8 cellular contexts compared by ENCODE assay signal in genomic region chr17:75808905-75809621, GRCh38. TPM values are rescaled to one million over a fixed set of nuclear protein-coding genes. Genes with fewer than 3 reads are reported as not detected.
A peak's percentile ranks its signal among the peaks of the same experiment; 100 is the strongest.
DNase-seq lines count a peak whose midpoint lies in the region; ATAC-seq and TF ChIP-seq lines count a peak whose summit lies in the region.

No MANE protein-coding gene starts in this region.

- ATAC-seq in activated CD4-positive, alpha-beta T cell treated with anti-CD3 and anti-CD28 coated beads for 36 hours = peak; percentile 33
- ATAC-seq in right cardiac atrium = peak; percentile 68 to 88

- DNase-seq in activated CD4-positive, alpha-beta T cell treated with anti-CD3 and anti-CD28 coated beads for 36 hours = no peak
- DNase-seq in activated CD4-positive, alpha-beta T cell treated with anti-CD3 and anti-CD28 coated beads, Interleukin-2, amount 10 ng/mL, durations not matched to agents 24 days and 14 days = no peak
- DNase-seq in T1000 (lab: John Stamatoyannopoulos, UW) (peak; percentile 74), right cardiac atrium (peak; percentile 61 to 74 (median 72)), transverse colon (no peak), activated gamma-delta T cell (lab: John Stamatoyannopoulos, UW) (no peak), MG63 (no peak), SIG-M5 treated with dmso at 0.1 percent for 504 hours (lab: John Stamatoyannopoulos, UW; ENCODE audit: unreplicated experiment) (no peak)

- no peak for TF ChIP-seq CTCF in transverse colon (IDR thresholded peaks at IDR 0.05)

- intact Hi-C loops in activated CD4-positive, alpha-beta T cell treated with anti-CD3 and anti-CD28 coated beads for 36 hours (cut with DNase I, micrococcal nuclease) = no loop called here
- intact Hi-C loops in activated CD4-positive, alpha-beta T cell treated with anti-CD3 and anti-CD28 coated beads, Interleukin-2, amount 10 ng/mL, durations not matched to agents 24 days and 14 days (cut with micrococcal nuclease) = no loop called here
- intact Hi-C loops in right cardiac atrium (cut with DNase I) = no loop called here
- intact Hi-C loops in transverse colon (cut with DNase I; ENCODE audit: low total_unique reads) = no loop called here

- TF ChIP-seq POLR2A in transverse colon (IDR thresholded peaks at IDR 0.05) = no peak

- in situ Hi-C loops in transverse colon (cut with MboI; ENCODE audit: low pct_ligation_motif_present in 1 of 4, low pct_unique_long_range_greater_than_20kb in 1 of 4, low sequenced_read_pairs in 3 of 4) = no loop called here

- H3K9me3 ChIP-seq in right cardiac atrium (ENCODE audit: control insufficient read depth, low read length) (no peaks in the 10 kb centered on the region), transverse colon (no peaks in the 10 kb centered on the region), MG63 (no peaks in the 10 kb centered on the region)

- no peaks in the 10 kb centered on the region for H3K27me3 Mint-ChIP-seq in activated CD4-positive, alpha-beta T cell treated with anti-CD3 and anti-CD28 coated beads for 36 hours
- H3K27me3 Mint-ChIP-seq in activated CD4-positive, alpha-beta T cell treated with anti-CD3 and anti-CD28 coated beads, Interleukin-2, amount 10 ng/mL, durations not matched to agents 24 days and 14 days = no peaks in the 10 kb centered on the region

- peaks cover 4% of the 10 kb centered on the region for H3K4me1 Mint-ChIP-seq in activated CD4-positive, alpha-beta T cell treated with anti-CD3 and anti-CD28 coated beads for 36 hours
- H3K4me1 Mint-ChIP-seq in activated CD4-positive, alpha-beta T cell treated with anti-CD3 and anti-CD28 coated beads, Interleukin-2, amount 10 ng/mL, durations not matched to agents 24 days and 14 days = peaks cover 9% of the 10 kb centered on the region

- peak overlapping the region; percentile 87 for H3K27ac ChIP-seq in right cardiac atrium (ENCODE audit: low read length)
- H3K27ac ChIP-seq in transverse colon = peak overlapping the region in 3 of 4 donors; percentile 14 to 53 (median 44)

- no peaks in the 10 kb centered on the region for H3K27me3 ChIP-seq in right cardiac atrium (ENCODE audit: control insufficient read depth, insufficient read depth)
- no peaks in the 10 kb centered on the region for H3K27me3 ChIP-seq in transverse colon
- no peaks in the 10 kb centered on the region for H3K27me3 ChIP-seq in MG63

- CTCF ChIA-PET in activated CD4-positive, alpha-beta T cell treated with anti-CD3 and anti-CD28 coated beads for 36 hours (lab: Charles Lee) = no interaction called here

- TF ChIP-seq EP300 in transverse colon (IDR thresholded peaks at IDR 0.05; ENCODE audit: low read depth) = no peak

- H3K4me3 Mint-ChIP-seq in activated CD4-positive, alpha-beta T cell treated with anti-CD3 and anti-CD28 coated beads for 36 hours = no peak overlapping the region
- no peak overlapping the region for H3K4me3 Mint-ChIP-seq in activated CD4-positive, alpha-beta T cell treated with anti-CD3 and anti-CD28 coated beads, Interleukin-2, amount 10 ng/mL, durations not matched to agents 24 days and 14 days

- H3K9me3 Mint-ChIP-seq in activated CD4-positive, alpha-beta T cell treated with anti-CD3 and anti-CD28 coated beads for 36 hours (ENCODE audit: low read depth) = no peaks in the 10 kb centered on the region
- no peaks in the 10 kb centered on the region for H3K9me3 Mint-ChIP-seq in activated CD4-positive, alpha-beta T cell treated with anti-CD3 and anti-CD28 coated beads, Interleukin-2, amount 10 ng/mL, durations not matched to agents 24 days and 14 days

- H3K4me1 ChIP-seq in right cardiac atrium (ENCODE audit: control insufficient read depth, insufficient read depth, low read length) = peaks cover 12% of the 10 kb centered on the region
- H3K4me1 ChIP-seq in transverse colon = no peaks in the 10 kb centered on the region

- H3K36me3 ChIP-seq in transverse colon (peaks cover 0 to 16% (median 6%) of the 10 kb centered on the region in 4 donors), MG63 (peaks cover 51% of the 10 kb centered on the region)

- WGBS in right cardiac atrium = 46% methylated on average over 18 of the region's 18 CpGs
- WGBS in transverse colon (ENCODE audit: low coverage in 1 of 2), 2 donors = 64 to 82% methylated on average over 3 to 18 of the region's 18 CpGs

- POLR2A ChIA-PET in activated CD4-positive, alpha-beta T cell treated with anti-CD3 and anti-CD28 coated beads for 36 hours (lab: Charles Lee) = interaction anchor here (0.6 kb wide), 1 partner anchor 215 kb away, joined by 4 read pairs; no protein-coding TSS in a partner anchor

- H3K4me3 ChIP-seq in right cardiac atrium (ENCODE audit: low read length) (no peak overlapping the region), transverse colon (no peak overlapping the region), MG63 (no peak overlapping the region)

- H3K27ac Mint-ChIP-seq in activated CD4-positive, alpha-beta T cell treated with anti-CD3 and anti-CD28 coated beads for 36 hours = peak overlapping the region; percentile 74
- no peak overlapping the region for H3K27ac Mint-ChIP-seq in activated CD4-positive, alpha-beta T cell treated with anti-CD3 and anti-CD28 coated beads, Interleukin-2, amount 10 ng/mL, durations not matched to agents 24 days and 14 days

- H3K36me3 Mint-ChIP-seq in activated CD4-positive, alpha-beta T cell treated with anti-CD3 and anti-CD28 coated beads for 36 hours (ENCODE audit: low read depth) = peaks cover 4% of the 10 kb centered on the region
- H3K36me3 Mint-ChIP-seq in activated CD4-positive, alpha-beta T cell treated with anti-CD3 and anti-CD28 coated beads, Interleukin-2, amount 10 ng/mL, durations not matched to agents 24 days and 14 days (ENCODE audit: low read depth) = peaks cover 8% of the 10 kb centered on the region

RNA-seq across cellular contexts. Expression of gene UNK, which starts 24.5 kb away (rescaled TPM):
- total RNA-seq in activated CD4-positive, alpha-beta T cell treated with anti-CD3 and anti-CD28 coated beads for 36 hours = 10 to 100 TPM; 24.5 to 33.7 TPM
- total RNA-seq in activated CD4-positive, alpha-beta T cell treated with anti-CD3 and anti-CD28 coated beads, Interleukin-2, amount 10 ng/mL, durations not matched to agents 24 days and 14 days = 28.9 and 30.0 TPM in 2 replicates
- total RNA-seq in right cardiac atrium (10 to 100 TPM; 18.2 to 22.5 (median 19.9) TPM), transverse colon (10 to 100 TPM; 24.0 to 99.1 (median 63.1) TPM)
- 20.8 TPM for polyA plus RNA-seq in right cardiac atrium
- 16.0 and 48.1 TPM in 2 replicates for total RNA-seq in MG63 (2014; rRNA removed; shearing (Covaris generic); ENCODE audit: low replicate concordance)

RNA-seq across cellular contexts. Expression of gene UNC13D, which starts 35.1 kb away (rescaled TPM):
- total RNA-seq in activated CD4-positive, alpha-beta T cell treated with anti-CD3 and anti-CD28 coated beads for 36 hours = 100 to 1,000 TPM; 106 to 133 TPM
- 158 and 161 TPM in 2 replicates for total RNA-seq in activated CD4-positive, alpha-beta T cell treated with anti-CD3 and anti-CD28 coated beads, Interleukin-2, amount 10 ng/mL, durations not matched to agents 24 days and 14 days
- total RNA-seq in right cardiac atrium (10 to 100 TPM; 12.6 to 30.4 (median 27.4) TPM), transverse colon (10 to 100 TPM in 3 of 4 donors, 1 to 10 TPM in 1; 3.0 to 48.3 (median 16.2) TPM)
- polyA plus RNA-seq in right cardiac atrium = 18.8 TPM
- 0.20 and 0.23 TPM in 2 replicates for total RNA-seq in MG63 (2014; rRNA removed; shearing (Covaris generic); ENCODE audit: low replicate concordance)

RNA-seq across cellular contexts. Expression of gene GALK1, which starts 44.1 kb away (rescaled TPM):
- total RNA-seq in activated CD4-positive, alpha-beta T cell treated with anti-CD3 and anti-CD28 coated beads for 36 hours = 10 to 100 TPM; 50.3 to 63.2 TPM
- total RNA-seq in activated CD4-positive, alpha-beta T cell treated with anti-CD3 and anti-CD28 coated beads, Interleukin-2, amount 10 ng/mL, durations not matched to agents 24 days and 14 days = 53.3 and 54.7 TPM in 2 replicates
- total RNA-seq in right cardiac atrium (10 to 100 TPM; 15.9 to 19.5 (median 17.3) TPM), transverse colon (100 to 1,000 TPM in 1 of 4 donors, 10 to 100 TPM in 1, 1 to 10 TPM in 2; 9.3 to 116 (median 30.9) TPM)
- 22.6 TPM for polyA plus RNA-seq in right cardiac atrium
- total RNA-seq in MG63 (2014; rRNA removed; shearing (Covaris generic); ENCODE audit: low replicate concordance) = 30.4 and 51.1 TPM in 2 replicates

RNA-seq across cellular contexts. Expression of gene WBP2, which starts 46.1 kb away (rescaled TPM):
- 10 to 100 TPM; 68.7 to 74.1 TPM for total RNA-seq in activated CD4-positive, alpha-beta T cell treated with anti-CD3 and anti-CD28 coated beads for 36 hours
- 68.9 and 70.0 TPM in 2 replicates for total RNA-seq in activated CD4-positive, alpha-beta T cell treated with anti-CD3 and anti-CD28 coated beads, Interleukin-2, amount 10 ng/mL, durations not matched to agents 24 days and 14 days
- total RNA-seq in right cardiac atrium (100 to 1,000 TPM; 112 to 128 (median 118) TPM), transverse colon (10 to 100 TPM; 27.7 to 75.1 (median 56.8) TPM)
- 109 TPM for polyA plus RNA-seq in right cardiac atrium
- 6.6 and 7.9 TPM in 2 replicates for total RNA-seq in MG63 (2014; rRNA removed; shearing (Covaris generic); ENCODE audit: low replicate concordance)

Comparison
In these comparisons a context has a peak if more than half of its experiments do, and no peak if none do; other contexts are left out.
1. DNase-seq: peak in T1000 (single experiment) and right cardiac atrium (3 of 3); none in activated CD4-positive, alpha-beta T cell treated with anti-CD3 and anti-CD28 coated beads for 36 hours (single experiment), activated CD4-positive, alpha-beta T cell treated with anti-CD3 and anti-CD28 coated beads, Interleukin-2, amount 10 ng/mL, durations not matched to agents 24 days and 14 days (single experiment), transverse colon (single experiment), activated gamma-delta T cell (single experiment), MG63 (single experiment) and SIG-M5 treated with dmso at 0.1 percent for 504 hours (single experiment).